Comparison of ENCODE assay signal across 30 cellular contexts in genomic region chr9:70127036-70127435, GRCh38.
"Had no signal": no experiment of that assay in that cellular context is flagged by ENCODE, and none has a peak within 500 bp of the region (broad histone marks: within the 10 kb centered on the region; RNA-seq: fewer than 3 reads in every experiment).

No MANE protein-coding gene starts in this region.

- H2AFZ ChIP-seq: hepatocyte had no signal

- H3K9me3 ChIP-seq: adrenal gland, ascending aorta, gastrocnemius medialis, lower lobe of right lung, pancreas, prostate gland, stomach, tibial nerve had no signal

- H3K36me3 ChIP-seq: adrenal gland, ascending aorta, brain microvascular endothelial cell, gastrocnemius medialis, lower lobe of right lung, pancreas, prostate gland had no signal

- H3K4me3 ChIP-seq: adrenal gland, ascending aorta, gastrocnemius medialis, hepatocyte, lower lobe of right lung, pancreas, prostate gland, stomach, tibial nerve had no signal

- H3K27me3 ChIP-seq: adrenal gland, ascending aorta, brain microvascular endothelial cell, gastrocnemius medialis, hepatocyte, pancreas, stomach, tibial nerve had no signal

- H3K4me1 ChIP-seq: adrenal gland, ascending aorta, prostate gland, tibial nerve had no signal

- ATAC-seq: gastrocnemius medialis; naive thymus-derived CD8-positive, alpha-beta T cell; stimulated activated naive B cell treated with anti-CD40 and anti-IgM and Interleukin-4, amounts not matched to agents 10 μg/mL and 1 μg/mL and 100 μg/mL, for 72 hours had no signal

- H3K79me2 ChIP-seq: hepatocyte had no signal

- H3K4me2 ChIP-seq: hepatocyte had no signal

- DNase-seq: activated CD4-positive, alpha-beta memory T cell treated with anti-CD3 and anti-CD28 coated beads for 36 hours; activated CD4-positive, alpha-beta T cell treated with anti-CD3 and anti-CD28 coated beads, Interleukin-2, amount 10 ng/mL, durations not matched to agents 24 days and 14 days; activated CD4-positive, CD25-positive, alpha-beta regulatory T cell treated with anti-CD3 and anti-CD28 coated beads, Interleukin-2, amount 50 U/mL, for 72 hours; activated CD8-positive, alpha-beta memory T cell treated with anti-CD3 and anti-CD28 coated beads, Interleukin-2, amount 50 U/mL, for 4 hours; activated effector memory CD4-positive, alpha-beta T cell treated with anti-CD3 and anti-CD28 coated beads, Interleukin-2, amount 50 U/mL, for 16 hours; activated naive CD4-positive, alpha-beta T cell treated with anti-CD3 and anti-CD28 coated beads for 36 hours; activated naive CD8-positive, alpha-beta T cell treated with anti-CD3 and anti-CD28 coated beads for 36 hours; activated T-cell treated with anti-CD3 and anti-CD28 coated beads, Interleukin-2, amount 50 U/mL, for 1 hour; adrenal gland; brain microvascular endothelial cell; central memory CD4-positive, alpha-beta T cell; effector CD8-positive, alpha-beta T cell; gastrocnemius medialis; glutamatergic neuron; islet precursor cell; lower lobe of right lung; mesenchymal stem cell; naive thymus-derived CD8-positive, alpha-beta T cell; nucleus accumbens; pancreas; retina; stimulated activated CD4-positive, alpha-beta T cell treated with anti-CD3 and anti-CD28 coated beads, Interleukin-15, amount 100 ng/mL, for 24 hours; stimulated activated CD4-positive, alpha-beta T cell treated with anti-CD3 and anti-CD28 coated beads, Interleukin-2, amount 100 ng/mL, for 24 hours; stimulated activated naive B cell treated with anti-CD40 and anti-IgM and Interleukin-4, amounts not matched to agents 10 μg/mL and 1 μg/mL and 100 μg/mL, for 72 hours; stomach; T-helper 2 cell had no signal

- H3K27ac ChIP-seq: ascending aorta, brain microvascular endothelial cell, gastrocnemius medialis, pancreas, prostate gland, stomach, tibial nerve had no signal
